35 cellular contexts compared by ENCODE assay signal in the genomic region with DNA sequence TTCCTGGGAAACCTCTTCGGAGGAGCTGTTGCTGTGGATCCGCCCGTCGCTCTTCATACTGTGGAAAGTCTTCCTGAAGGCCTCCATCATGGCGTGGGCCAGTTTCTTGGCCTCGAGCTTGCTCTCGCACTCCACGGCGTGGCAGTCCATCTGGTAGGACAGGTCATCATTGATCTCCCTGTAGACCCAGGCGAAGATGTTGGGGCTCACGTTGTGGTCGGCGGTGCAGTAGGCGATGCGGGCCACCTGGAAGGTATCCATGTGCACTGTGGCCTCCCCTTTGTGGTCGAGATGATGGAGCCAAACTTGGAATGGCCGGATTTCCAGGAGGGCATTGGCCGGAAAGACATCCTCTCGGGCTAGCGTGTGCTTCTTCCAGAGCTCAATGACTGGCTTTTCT.
"Had no signal": no experiment of that assay in that cellular context is flagged by ENCODE, and none has a peak within 500 bp of the region (broad histone marks: within the 10 kb centered on the region; RNA-seq: fewer than 3 reads in every experiment).

No MANE protein-coding gene starts in this region.

- H3K4me3 Mint-ChIP-seq: activated B cell treated with CpG ODN at 0.5 μM for 24 hours; activated CD4-positive, alpha-beta memory T cell treated with anti-CD3 and anti-CD28 coated beads for 36 hours; activated CD4-positive, alpha-beta T cell treated with anti-CD3 and anti-CD28 coated beads, Interleukin-2, amount 10 ng/mL, durations not matched to agents 24 days and 14 days; activated CD8-positive, alpha-beta T cell treated with anti-CD3 and anti-CD28 coated beads for 36 hours; activated naive CD4-positive, alpha-beta T cell treated with anti-CD3 and anti-CD28 coated beads, Interleukin-2, amount 10 ng/mL, durations not matched to agents 7 days and 5 days; activated naive CD4-positive, alpha-beta T cell treated with anti-CD3 and anti-CD28 coated beads, Interleukin-2, amount 50 U/mL, for 24 hours; activated naive CD8-positive, alpha-beta T cell; activated naive CD8-positive, alpha-beta T cell treated with anti-CD3 and anti-CD28 coated beads, Interleukin-2, amount 10 ng/mL, durations not matched to agents 7 days and 5 days; activated naive CD8-positive, alpha-beta T cell treated with anti-CD3 and anti-CD28 coated beads, Interleukin-2, amount 50 U/mL, for 24 hours; activated T-cell treated with anti-CD3 and anti-CD28 coated beads, Interleukin-2, amount 50 U/mL, for 24 hours; central memory CD8-positive, alpha-beta T cell; T-helper 1 cell treated with Interleukin-12 subunit alpha and Interleukin-12 subunit beta and Interleukin-4 antibody, amounts not matched to agents 30 μg/mL and 1 μg/mL, for 36 hours; T-helper 2 cell treated with Interferon-gamma antibody and Interleukin-4, amounts not matched to agents 5 μg/mL and 100 μg/mL, for 36 hours had no signal

- H3K9me3 ChIP-seq: body of pancreas, breast epithelium had no signal

- H3K36me3 Mint-ChIP-seq: activated CD4-positive, alpha-beta memory T cell treated with anti-CD3 and anti-CD28 coated beads for 36 hours; activated naive CD4-positive, alpha-beta T cell treated with anti-CD3 and anti-CD28 coated beads, Interleukin-2, amount 10 ng/mL, durations not matched to agents 7 days and 5 days; activated naive CD4-positive, alpha-beta T cell treated with anti-CD3 and anti-CD28 coated beads, Interleukin-2, amount 50 U/mL, for 24 hours; activated naive CD8-positive, alpha-beta T cell; activated naive CD8-positive, alpha-beta T cell treated with anti-CD3 and anti-CD28 coated beads, Interleukin-2, amount 10 ng/mL, durations not matched to agents 7 days and 5 days had no signal

- H3K27me3 ChIP-seq: body of pancreas, brain microvascular endothelial cell, breast epithelium, cardiac muscle cell had no signal

- H3K4me1 Mint-ChIP-seq: activated B cell treated with CpG ODN at 0.5 μM for 24 hours; activated CD4-positive, alpha-beta T cell treated with anti-CD3 and anti-CD28 coated beads, Interleukin-2, amount 10 ng/mL, durations not matched to agents 24 days and 14 days; activated naive CD4-positive, alpha-beta T cell treated with anti-CD3 and anti-CD28 coated beads, Interleukin-2, amount 10 ng/mL, durations not matched to agents 7 days and 5 days; activated naive CD4-positive, alpha-beta T cell treated with anti-CD3 and anti-CD28 coated beads, Interleukin-2, amount 50 U/mL, for 24 hours; activated naive CD8-positive, alpha-beta T cell treated with anti-CD3 and anti-CD28 coated beads, Interleukin-2, amount 10 ng/mL, durations not matched to agents 7 days and 5 days; activated naive CD8-positive, alpha-beta T cell treated with anti-CD3 and anti-CD28 coated beads, Interleukin-2, amount 50 U/mL, for 24 hours; central memory CD8-positive, alpha-beta T cell had no signal

- H3K27ac ChIP-seq: body of pancreas, brain microvascular endothelial cell, breast epithelium, cardiac muscle cell, VCaP had no signal

- H3K36me3 ChIP-seq: brain microvascular endothelial cell, breast epithelium, cardiac muscle cell had no signal

- DNase-seq: activated B cell treated with CpG ODN at 0.5 μM for 24 hours; activated CD4-positive, alpha-beta memory T cell treated with anti-CD3 and anti-CD28 coated beads for 36 hours; activated CD4-positive, alpha-beta T cell treated with anti-CD3 and anti-CD28 coated beads for 4 hours; activated CD4-positive, alpha-beta T cell treated with anti-CD3 and anti-CD28 coated beads, Interleukin-2, amount 10 ng/mL, durations not matched to agents 24 days and 14 days; activated CD4-positive, alpha-beta T cell treated with anti-CD3 and anti-CD28 coated beads, Interleukin-2, amount 50 U/mL, for 1 hour; activated CD4-positive, alpha-beta T cell treated with anti-CD3 and anti-CD28 coated beads, Interleukin-2, amount 50 U/mL, for 4 hours; activated CD4-positive, CD25-positive, alpha-beta regulatory T cell treated with anti-CD3 and anti-CD28 coated beads, Interleukin-2, amount 50 U/mL, for 72 hours; activated CD8-positive, alpha-beta memory T cell treated with anti-CD3 and anti-CD28 coated beads, Interleukin-2, amount 50 U/mL, for 48 hours; activated CD8-positive, alpha-beta T cell treated with anti-CD3 and anti-CD28 coated beads for 36 hours; activated effector memory CD4-positive, alpha-beta T cell treated with Interleukin-2 at 50 U/mL for 16 hours; activated gamma-delta T cell; activated naive CD4-positive, alpha-beta T cell treated with anti-CD3 and anti-CD28 coated beads, Interleukin-2, amount 10 ng/mL, durations not matched to agents 7 days and 5 days; activated naive CD4-positive, alpha-beta T cell treated with Interleukin-2 at 50 U/mL for 16 hours; activated naive CD8-positive, alpha-beta T cell treated with anti-CD3 and anti-CD28 coated beads, Interleukin-2, amount 10 ng/mL, durations not matched to agents 7 days and 5 days; activated naive CD8-positive, alpha-beta T cell treated with anti-CD3 and anti-CD28 coated beads, Interleukin-2, amount 50 U/mL, for 24 hours; activated T-cell treated with anti-CD3 and anti-CD28 coated beads, Interleukin-2, amount 50 U/mL, for 24 hours; activated T-cell treated with anti-CD3 and anti-CD28 coated beads, Interleukin-2, amount 50 U/mL, for 48 hours; amniotic stem cell; aorta; body of pancreas; brain microvascular endothelial cell; caudate nucleus; cerebellar nuclear complex; T-helper 1 cell; T-helper 2 cell; T-helper 9 cell had no signal

- H3K27me3 Mint-ChIP-seq: activated B cell treated with CpG ODN at 0.5 μM for 24 hours; activated CD4-positive, alpha-beta memory T cell treated with anti-CD3 and anti-CD28 coated beads for 36 hours; activated CD4-positive, alpha-beta T cell treated with anti-CD3 and anti-CD28 coated beads, Interleukin-2, amount 10 ng/mL, durations not matched to agents 24 days and 14 days; activated CD8-positive, alpha-beta T cell treated with anti-CD3 and anti-CD28 coated beads for 36 hours; activated naive CD4-positive, alpha-beta T cell treated with anti-CD3 and anti-CD28 coated beads, Interleukin-2, amount 10 ng/mL, durations not matched to agents 7 days and 5 days; activated naive CD4-positive, alpha-beta T cell treated with anti-CD3 and anti-CD28 coated beads, Interleukin-2, amount 50 U/mL, for 24 hours; activated naive CD8-positive, alpha-beta T cell treated with anti-CD3 and anti-CD28 coated beads, Interleukin-2, amount 10 ng/mL, durations not matched to agents 7 days and 5 days; activated naive CD8-positive, alpha-beta T cell treated with anti-CD3 and anti-CD28 coated beads, Interleukin-2, amount 50 U/mL, for 24 hours; activated T-cell treated with anti-CD3 and anti-CD28 coated beads, Interleukin-2, amount 50 U/mL, for 24 hours; central memory CD8-positive, alpha-beta T cell had no signal

- H3K9me3 Mint-ChIP-seq: activated B cell treated with CpG ODN at 0.5 μM for 24 hours had no signal

- H3K4me3 ChIP-seq: body of pancreas, breast epithelium, cardiac muscle cell had no signal

- H3K27ac Mint-ChIP-seq: activated B cell treated with CpG ODN at 0.5 μM for 24 hours; activated CD4-positive, alpha-beta memory T cell treated with anti-CD3 and anti-CD28 coated beads for 36 hours; activated CD4-positive, alpha-beta T cell treated with anti-CD3 and anti-CD28 coated beads, Interleukin-2, amount 10 ng/mL, durations not matched to agents 24 days and 14 days; activated CD8-positive, alpha-beta T cell treated with anti-CD3 and anti-CD28 coated beads for 36 hours; activated naive CD4-positive, alpha-beta T cell treated with anti-CD3 and anti-CD28 coated beads, Interleukin-2, amount 10 ng/mL, durations not matched to agents 7 days and 5 days; activated naive CD4-positive, alpha-beta T cell treated with anti-CD3 and anti-CD28 coated beads, Interleukin-2, amount 50 U/mL, for 24 hours; activated naive CD8-positive, alpha-beta T cell; activated naive CD8-positive, alpha-beta T cell treated with anti-CD3 and anti-CD28 coated beads, Interleukin-2, amount 10 ng/mL, durations not matched to agents 7 days and 5 days; activated naive CD8-positive, alpha-beta T cell treated with anti-CD3 and anti-CD28 coated beads, Interleukin-2, amount 50 U/mL, for 24 hours; activated T-cell treated with anti-CD3 and anti-CD28 coated beads, Interleukin-2, amount 50 U/mL, for 24 hours; activated T-helper 2 cell treated with anti-CD3 and anti-CD28 coated beads, Interferon-gamma antibody, Interleukin-2, Interleukin-4, amounts not matched to agents 10 μg/mL and 5 μg/mL and 100 μg/mL, durations not matched to agents 14 hours and 24 hours and 36 hours; T-helper 1 cell treated with Interleukin-12 subunit alpha and Interleukin-12 subunit beta and Interleukin-4 antibody, amounts not matched to agents 30 μg/mL and 1 μg/mL, for 36 hours; T-helper 2 cell treated with Interferon-gamma antibody and Interleukin-4, amounts not matched to agents 5 μg/mL and 100 μg/mL, for 36 hours had no signal

- ATAC-seq: activated CD8-positive, alpha-beta T cell treated with anti-CD3 and anti-CD28 coated beads for 36 hours; activated naive CD8-positive, alpha-beta T cell treated with anti-CD3 and anti-CD28 coated beads, Interleukin-2, amount 50 U/mL, for 24 hours; body of pancreas had no signal

- H3K4me1 ChIP-seq: body of pancreas, breast epithelium had no signal
